Comparison of ENCODE assay signal across 11 cellular contexts in genomic region chr5:93342563-93343061, GRCh38.
DNase-seq lines count a peak whose midpoint lies in the region; ATAC-seq and TF ChIP-seq lines count a peak whose summit lies in the region.
"Had no signal": no experiment of that assay in that cellular context is flagged by ENCODE, and none has a peak within 500 bp of the region (broad histone marks: within the 10 kb centered on the region; RNA-seq: fewer than 3 reads in every experiment).

No MANE protein-coding gene starts in this region.

- no TSS peak for BruUV-seq in mammary epithelial cell (replicated peaks; lab: Mats Ljungman, UMichigan)

- H3K9me3 ChIP-seq in mammary epithelial cell (replicated peaks; ENCODE audit: insufficient read depth, low read length) (no peaks in the 10 kb centered on the region), breast epithelium (no peaks in the 10 kb centered on the region), SJCRH30 (replicated peaks) (peaks cover 6% of the 10 kb centered on the region; the same call in 1 of the 2 replicates), heart right ventricle (peaks cover 0 to 11% (median 0%) of the 10 kb centered on the region in 11 donors)
- H3K9me3 ChIP-seq: right atrium auricular region had no signal

- no peak for TF ChIP-seq POLR2A in breast epithelium (IDR thresholded peaks at IDR 0.05)

- H3K27ac ChIP-seq in mammary epithelial cell (ENCODE audit: insufficient read depth, low read depth, low read length) (no peak overlapping the region), breast epithelium (peak overlapping the region in 1 of 2 donors; percentile 52), SJCRH30 (peak overlapping the region; percentile 43), heart right ventricle (no peak overlapping the region)
- H3K27ac ChIP-seq: right atrium auricular region had no signal

- dilution Hi-C loops in mammary epithelial cell (cut with HindIII; ENCODE audit: low sequenced_read_pairs): no loop called here

- in situ Hi-C loops in mammary epithelial cell (cut with MboI; ENCODE audit: low sequenced_read_pairs in 2 of 2): no loop called here

- WGBS in mammary epithelial cell (ENCODE audit: low coverage, missing lambda C conversion rate): 87% methylated on average over 6 of the region's 6 CpGs
- WGBS in heart right ventricle, 2 donors: 64 to 73% methylated on average over 6 of the region's 6 CpGs

- H3K9ac ChIP-seq in mammary epithelial cell (ENCODE audit: insufficient read depth, low read length): no peak overlapping the region

- H3K27me3 ChIP-seq in mammary epithelial cell (ENCODE audit: insufficient read depth, low read length): no peaks in the 10 kb centered on the region
- no peaks in the 10 kb centered on the region for H3K27me3 ChIP-seq in breast epithelium
- H3K27me3 ChIP-seq in SJCRH30: no peaks in the 10 kb centered on the region
- H3K27me3 ChIP-seq in heart right ventricle: no peaks in the 10 kb centered on the region
- H3K27me3 ChIP-seq: right atrium auricular region had no signal

- DNase-seq in mammary epithelial cell: no peak
- no peak for DNase-seq in breast epithelium (ENCODE audit: low spot score in 2 of 2)
- peak; percentile 22 to 51 for DNase-seq in SJCRH30
- DNase-seq in ecto neural progenitor cell (ENCODE audit: low spot score): no peak
- DNase-seq in NCI-H446 (lab: John Stamatoyannopoulos, UW): no peak
- no peak for DNase-seq in activated naive CD8-positive, alpha-beta T cell treated with anti-CD3 and anti-CD28 coated beads, Interleukin-2, amount 50 U/mL, for 24 hours
- DNase-seq in heart right ventricle: no peak
- DNase-seq: activated naive CD4-positive, alpha-beta T cell treated with anti-CD3 and anti-CD28 coated beads, Interleukin-2, amount 10 ng/mL, durations not matched to agents 7 days and 5 days; effector CD8-positive, alpha-beta T cell had no signal

- H3K4me1 ChIP-seq in mammary epithelial cell (ENCODE audit: insufficient read depth, low read length) (peaks cover under 1% of the 10 kb centered on the region), breast epithelium (no peaks in the 10 kb centered on the region), SJCRH30 (peaks cover 13% of the 10 kb centered on the region), heart right ventricle (no peaks in the 10 kb centered on the region)
- H3K4me1 ChIP-seq: right atrium auricular region had no signal

- H3K36me3 Mint-ChIP-seq in activated naive CD8-positive, alpha-beta T cell treated with anti-CD3 and anti-CD28 coated beads, Interleukin-2, amount 50 U/mL, for 24 hours (ENCODE audit: low read depth): no peaks in the 10 kb centered on the region
- H3K36me3 Mint-ChIP-seq: activated naive CD4-positive, alpha-beta T cell treated with anti-CD3 and anti-CD28 coated beads, Interleukin-2, amount 10 ng/mL, durations not matched to agents 7 days and 5 days had no signal

- no peaks in the 10 kb centered on the region for H3K27me3 Mint-ChIP-seq in activated naive CD8-positive, alpha-beta T cell treated with anti-CD3 and anti-CD28 coated beads, Interleukin-2, amount 50 U/mL, for 24 hours
- H3K27me3 Mint-ChIP-seq: activated naive CD4-positive, alpha-beta T cell treated with anti-CD3 and anti-CD28 coated beads, Interleukin-2, amount 10 ng/mL, durations not matched to agents 7 days and 5 days had no signal

- no peak overlapping the region for H3K4me3 Mint-ChIP-seq in activated naive CD8-positive, alpha-beta T cell treated with anti-CD3 and anti-CD28 coated beads, Interleukin-2, amount 50 U/mL, for 24 hours
- H3K4me3 Mint-ChIP-seq: activated naive CD4-positive, alpha-beta T cell treated with anti-CD3 and anti-CD28 coated beads, Interleukin-2, amount 10 ng/mL, durations not matched to agents 7 days and 5 days had no signal

- CTCF ChIA-PET in mammary epithelial cell (lab: Charles Lee; ENCODE audit: low non-redundant PET): no interaction called here

- H3K4me1 Mint-ChIP-seq in activated naive CD8-positive, alpha-beta T cell treated with anti-CD3 and anti-CD28 coated beads, Interleukin-2, amount 50 U/mL, for 24 hours: no peaks in the 10 kb centered on the region
- H3K4me1 Mint-ChIP-seq: activated naive CD4-positive, alpha-beta T cell treated with anti-CD3 and anti-CD28 coated beads, Interleukin-2, amount 10 ng/mL, durations not matched to agents 7 days and 5 days had no signal

- H3K79me2 ChIP-seq in mammary epithelial cell (ENCODE audit: insufficient read depth, low read length): no peaks in the 10 kb centered on the region

- intact Hi-C loops in mammary epithelial cell (cut with micrococcal nuclease): no loop called here
- intact Hi-C loops in breast epithelium (cut with DNase I; ENCODE audit: low total_unique reads): no loop called here
- intact Hi-C loops in heart right ventricle (cut with DNase I): no loop called here

- ATAC-seq in HG02852 (IDR thresholded peaks at IDR 0.05; ENCODE audit: unreplicated experiment) (peak; percentile 79), heart right ventricle (no peak)
- ATAC-seq in activated naive CD8-positive, alpha-beta T cell treated with anti-CD3 and anti-CD28 coated beads, Interleukin-2, amount 50 U/mL, for 24 hours: no peak

- H2AFZ ChIP-seq in mammary epithelial cell (ENCODE audit: low read depth, low read length): peak overlapping the region; percentile 37

- H3K4me3 ChIP-seq in mammary epithelial cell (replicated peaks in 1 of 3; ENCODE audit: insufficient read depth in 1 of 3, low read depth in 2 of 3, low read length in 3 of 3) (no peak overlapping the region), breast epithelium (no peak overlapping the region), SJCRH30 (no peak overlapping the region), heart right ventricle (no peak overlapping the region)
- H3K4me3 ChIP-seq: right atrium auricular region had no signal

- H3K36me3 ChIP-seq in mammary epithelial cell (ENCODE audit: insufficient read depth, low read length): no peaks in the 10 kb centered on the region
- no peaks in the 10 kb centered on the region for H3K36me3 ChIP-seq in breast epithelium
- H3K36me3 ChIP-seq in SJCRH30: no peaks in the 10 kb centered on the region
- H3K36me3 ChIP-seq in heart right ventricle: no peaks in the 10 kb centered on the region
- H3K36me3 ChIP-seq: right atrium auricular region had no signal

- H3K9me3 Mint-ChIP-seq in activated naive CD8-positive, alpha-beta T cell treated with anti-CD3 and anti-CD28 coated beads, Interleukin-2, amount 50 U/mL, for 24 hours: peaks cover 4% of the 10 kb centered on the region

- H3K27ac Mint-ChIP-seq in activated naive CD8-positive, alpha-beta T cell treated with anti-CD3 and anti-CD28 coated beads, Interleukin-2, amount 50 U/mL, for 24 hours: no peak overlapping the region
- H3K27ac Mint-ChIP-seq: activated naive CD4-positive, alpha-beta T cell treated with anti-CD3 and anti-CD28 coated beads, Interleukin-2, amount 10 ng/mL, durations not matched to agents 7 days and 5 days had no signal

- H3K4me2 ChIP-seq in mammary epithelial cell (ENCODE audit: insufficient read depth, low read depth, low read length): no peak overlapping the region

- no peaks in the 10 kb centered on the region for H4K20me1 ChIP-seq in mammary epithelial cell (ENCODE audit: insufficient read depth, low read length)

- TF ChIP-seq CTCF in mammary epithelial cell (conservative IDR thresholded peaks at IDR 0.05 in 1 of 2, IDR thresholded peaks at IDR 0.05 in 1 of 2; ENCODE audit: extremely low read depth in 1 of 2, insufficient read depth in 1 of 2, low read depth in 1 of 2, low read length in 2 of 2) (no peak), breast epithelium (IDR thresholded peaks at IDR 0.05) (no peak), heart right ventricle (IDR thresholded peaks at IDR 0.05) (no peak)

Comparison
In these comparisons a context has a peak if more than half of its experiments do, and no peak if none do; other contexts are left out.
1. DNase-seq: peak in SJCRH30 (2 of 2); none in mammary epithelial cell (single experiment), breast epithelium (0 of 2), ecto neural progenitor cell (single experiment), NCI-H446 (0 of 2), activated naive CD8-positive, alpha-beta T cell treated with anti-CD3 and anti-CD28 coated beads, Interleukin-2, amount 50 U/mL, for 24 hours (single experiment) and heart right ventricle (0 of 2).